ENCODE assay signal across 27 cellular contexts in genomic region chr17:45393477-45393876, GRCh38.
"Had no signal": no experiment of that assay in that cellular context is flagged by ENCODE, and none has a peak within 500 bp of the region (broad histone marks: within the 10 kb centered on the region; RNA-seq: fewer than 3 reads in every experiment).

No MANE protein-coding gene starts in this region.

- H3K9me3 ChIP-seq: breast epithelium, SK-N-SH, tibial artery had no signal

- H3K9me3 Mint-ChIP-seq: activated CD4-positive, alpha-beta T cell treated with anti-CD3 and anti-CD28 coated beads, Interleukin-2, amount 10 ng/mL, durations not matched to agents 7 days and 5 days; activated CD8-positive, alpha-beta T cell treated with anti-CD3 and anti-CD28 coated beads for 36 hours; activated naive CD8-positive, alpha-beta T cell treated with anti-CD3 and anti-CD28 coated beads, Interleukin-2, amount 10 ng/mL, durations not matched to agents 7 days and 5 days; neural crest cell; stimulated activated naive CD8-positive, alpha-beta T cell treated with anti-CD3 and anti-CD28 coated beads, Interleukin-15, Interleukin-2, amounts not matched to agents 100 ng/mL and 50 ng/mL, for 24 hours had no signal

- H3K4me3 Mint-ChIP-seq: activated CD4-positive, alpha-beta T cell treated with anti-CD3 and anti-CD28 coated beads, Interleukin-2, amount 10 ng/mL, durations not matched to agents 7 days and 5 days; activated CD8-positive, alpha-beta memory T cell treated with anti-CD3 and anti-CD28 coated beads, Interleukin-2, amount 10 ng/mL, durations not matched to agents 7 days and 5 days; activated CD8-positive, alpha-beta T cell treated with anti-CD3 and anti-CD28 coated beads for 36 hours; activated naive CD8-positive, alpha-beta T cell treated with anti-CD3 and anti-CD28 coated beads, Interleukin-2, amount 10 ng/mL, durations not matched to agents 7 days and 5 days; neural crest cell; stimulated activated naive CD8-positive, alpha-beta T cell treated with anti-CD3 and anti-CD28 coated beads, Interleukin-15, Interleukin-2, amounts not matched to agents 100 ng/mL and 50 ng/mL, for 24 hours had no signal

- H3K27me3 Mint-ChIP-seq: activated CD8-positive, alpha-beta memory T cell treated with anti-CD3 and anti-CD28 coated beads, Interleukin-2, amount 10 ng/mL, durations not matched to agents 7 days and 5 days; stimulated activated naive CD8-positive, alpha-beta T cell treated with anti-CD3 and anti-CD28 coated beads, Interleukin-15, Interleukin-2, amounts not matched to agents 100 ng/mL and 50 ng/mL, for 24 hours had no signal

- H3K4me2 ChIP-seq: SK-N-SH had no signal

- H3K27me3 ChIP-seq: breast epithelium had no signal

- H3K27ac Mint-ChIP-seq: activated CD4-positive, alpha-beta T cell treated with anti-CD3 and anti-CD28 coated beads, Interleukin-2, amount 10 ng/mL, durations not matched to agents 7 days and 5 days; activated CD8-positive, alpha-beta memory T cell treated with anti-CD3 and anti-CD28 coated beads, Interleukin-2, amount 10 ng/mL, durations not matched to agents 7 days and 5 days; activated CD8-positive, alpha-beta T cell treated with anti-CD3 and anti-CD28 coated beads for 36 hours; activated naive CD8-positive, alpha-beta T cell treated with anti-CD3 and anti-CD28 coated beads, Interleukin-2, amount 10 ng/mL, durations not matched to agents 7 days and 5 days; progenitor cell of endocrine pancreas; stimulated activated naive CD8-positive, alpha-beta T cell treated with anti-CD3 and anti-CD28 coated beads, Interleukin-15, Interleukin-2, amounts not matched to agents 100 ng/mL and 50 ng/mL, for 24 hours had no signal

- DNase-seq: activated CD4-positive, alpha-beta T cell treated with anti-CD3 and anti-CD28 coated beads, Interleukin-2, amount 10 ng/mL, durations not matched to agents 7 days and 5 days; activated CD4-positive, CD25-positive, alpha-beta regulatory T cell treated with anti-CD3 and anti-CD28 coated beads, Interleukin-2, amount 50 U/mL, for 72 hours; activated CD8-positive, alpha-beta memory T cell treated with anti-CD3 and anti-CD28 coated beads, Interleukin-2, amount 10 ng/mL, durations not matched to agents 7 days and 5 days; activated CD8-positive, alpha-beta T cell treated with anti-CD3 and anti-CD28 coated beads for 36 hours; activated naive CD4-positive, alpha-beta T cell; activated naive CD8-positive, alpha-beta T cell treated with anti-CD3 and anti-CD28 coated beads, Interleukin-2, amount 10 ng/mL, durations not matched to agents 7 days and 5 days; activated T-cell treated with anti-CD3 and anti-CD28 coated beads for 4 hours; amniotic stem cell; cerebellar nuclear complex; erythroblast; foreskin melanocyte; glutamatergic neuron; hippocampal formation; midbrain; retina; SK-N-SH; stimulated activated CD4-positive, alpha-beta T cell treated with anti-CD3 and anti-CD28 coated beads, Interleukin-12 subunit alpha, Interleukin-12 subunit beta, amount 100 ng/mL, for 4 hours; stimulated activated CD4-positive, alpha-beta T cell treated with anti-CD3 and anti-CD28 coated beads, Interleukin-4, amount 100 ng/mL, for 4 hours; substantia nigra; tibial artery had no signal

- H3K27ac ChIP-seq: breast epithelium, coronary artery, tibial artery, VCaP had no signal

- H3K9ac ChIP-seq: SK-N-SH had no signal

- H3K36me3 ChIP-seq: breast epithelium had no signal

- ATAC-seq: activated CD8-positive, alpha-beta memory T cell treated with anti-CD3 and anti-CD28 coated beads, Interleukin-2, amount 10 ng/mL, durations not matched to agents 7 days and 5 days; activated CD8-positive, alpha-beta T cell treated with anti-CD3 and anti-CD28 coated beads for 36 hours had no signal

- FAIRE-seq: endometrium had no signal

- H3K4me3 ChIP-seq: breast epithelium, coronary artery, tibial artery had no signal

- H3K4me1 ChIP-seq: breast epithelium had no signal
